Comparison of ENCODE assay signal across 10 cellular contexts in the genomic region with DNA sequence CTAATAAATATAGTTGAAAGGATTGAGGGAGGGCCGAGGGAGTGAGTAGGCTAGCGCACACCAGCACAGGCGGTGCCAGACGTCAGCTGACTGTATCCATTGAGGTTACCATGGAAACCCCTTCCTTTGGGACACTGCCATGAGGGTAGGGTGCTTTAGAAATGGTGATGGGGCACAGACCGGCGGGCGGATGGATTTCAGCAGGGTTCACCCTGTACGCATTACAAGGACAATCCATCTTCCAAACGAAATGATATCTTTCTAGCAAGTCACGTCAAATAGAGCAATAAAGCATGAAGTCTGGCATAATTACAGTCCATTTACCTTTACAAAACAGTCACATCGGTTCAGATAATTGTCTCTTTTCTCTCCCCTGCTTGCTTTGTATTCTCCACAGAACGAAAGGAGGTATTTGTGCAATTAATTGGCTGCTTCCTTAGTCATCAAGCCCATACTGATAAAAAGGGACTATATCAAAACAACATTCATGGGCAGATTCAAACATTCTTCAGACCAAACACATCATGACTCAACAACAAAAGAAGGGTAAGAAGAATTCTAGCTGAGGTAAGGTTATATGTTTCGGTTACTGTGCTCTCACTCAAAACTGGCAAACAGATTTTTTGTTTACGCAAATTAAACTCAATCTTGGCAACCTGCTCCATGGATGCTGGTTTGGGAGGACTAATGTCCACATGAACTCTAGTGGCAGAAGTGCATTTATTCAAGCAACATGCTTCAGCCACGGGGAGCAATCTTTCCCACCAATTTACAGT.
A peak's percentile ranks its signal among the peaks of the same experiment; 100 is the strongest.
DNase-seq lines count a peak whose midpoint lies in the region; ATAC-seq and TF ChIP-seq lines count a peak whose summit lies in the region.
"Had no signal": no experiment of that assay in that cellular context is flagged by ENCODE, and none has a peak within 500 bp of the region (broad histone marks: within the 10 kb centered on the region; RNA-seq: fewer than 3 reads in every experiment).

No MANE protein-coding gene starts in this region.

- peak overlapping the region in 58 of 59 donors; percentile 22 to 95 (median 80) for H3K27ac ChIP-seq in dorsolateral prefrontal cortex

- ATAC-seq in HG02571 (IDR thresholded peaks at IDR 0.05; ENCODE audit: unreplicated experiment) (no peak), GM18858 (IDR thresholded peaks at IDR 0.05; ENCODE audit: unreplicated experiment) (no peak)
- ATAC-seq: activated T-cell treated with anti-CD3 and anti-CD28 coated beads, Interleukin-2, amount 50 U/mL, for 4 hours had no signal

- DNase-seq in H4 (ENCODE audit: low spot score): peak; percentile 26
- DNase-seq in NCI-H2196 treated with DMSO at 0.1 percent for 48 hours (lab: John Stamatoyannopoulos, UW; ENCODE audit: unreplicated experiment): peak; percentile 30
- DNase-seq in dorsolateral prefrontal cortex: peak; percentile 48 to 91 (median 73)
- DNase-seq in nephron progenitor cell: peak; percentile 22
- DNase-seq in T-helper 2 cell: no peak
- DNase-seq in NK-92 (lab: John Stamatoyannopoulos, UW; ENCODE audit: unreplicated experiment): no peak
- DNase-seq: activated T-cell treated with anti-CD3 and anti-CD28 coated beads, Interleukin-2, amount 50 U/mL, for 4 hours; SW 1271 had no signal

- no peaks in the 10 kb centered on the region for H3K9me3 Mint-ChIP-seq in nephron progenitor cell
- H3K9me3 Mint-ChIP-seq: activated T-cell treated with anti-CD3 and anti-CD28 coated beads, Interleukin-2, amount 50 U/mL, for 4 hours had no signal

- intact Hi-C loops in dorsolateral prefrontal cortex (cut with DNase I): loop anchor here (1.0 to 10.0 kb wide), 3 partner anchors 33 to 141 kb away; a partner anchor contains a TSS

- no peak overlapping the region for H3K4me3 Mint-ChIP-seq in nephron progenitor cell
- H3K4me3 Mint-ChIP-seq: activated T-cell treated with anti-CD3 and anti-CD28 coated beads, Interleukin-2, amount 50 U/mL, for 4 hours had no signal

- H3K27me3 ChIP-seq in dorsolateral prefrontal cortex: no peaks in the 10 kb centered on the region

- TF ChIP-seq CTCF in dorsolateral prefrontal cortex (IDR thresholded peaks at IDR 0.05 in 54 of 56, conservative IDR thresholded peaks at IDR 0.05 in 2 of 56; ENCODE audit: low read depth in 1 of 56, partially characterized antibody in 56 of 56): peak in 19 of 56 donors; percentile 3 to 40 (median 15)
- no peak for TF ChIP-seq CTCF in nephron progenitor cell (IDR thresholded peaks at IDR 0.05)

- peak overlapping the region in 58 of 59 donors; percentile 5 to 64 (median 40) for H3K4me3 ChIP-seq in dorsolateral prefrontal cortex

- no peak overlapping the region for H3K27ac Mint-ChIP-seq in nephron progenitor cell

- peaks cover 21% of the 10 kb centered on the region for H3K4me1 Mint-ChIP-seq in nephron progenitor cell

- no peaks in the 10 kb centered on the region for H3K27me3 Mint-ChIP-seq in nephron progenitor cell (ENCODE audit: low read depth, poor library complexity)

- H3K36me3 Mint-ChIP-seq in nephron progenitor cell (ENCODE audit: low read depth): no peaks in the 10 kb centered on the region

Comparison
In these comparisons a context has a peak if more than half of its experiments do, and no peak if none do; other contexts are left out.
1. DNase-seq: peak in H4 (single experiment), NCI-H2196 treated with DMSO at 0.1 percent for 48 hours (single experiment), dorsolateral prefrontal cortex (10 of 10) and nephron progenitor cell (single experiment); none in T-helper 2 cell (0 of 5) and NK-92 (single experiment).